In genomic region chr10:1047937-1048336, GRCh38 we compare ENCODE assay signal across 1 cellular context.
TF ChIP-seq lines count a peak whose summit lies in the region.

No MANE protein-coding gene starts in this region.

TF ChIP-seq in GM12878, 131 proteins besides CTCF, POLR2A, EP300 and RAD21:
- TF ChIP-seq GABPA (IDR thresholded peaks at IDR 0.05; ENCODE audit: low read depth) (0 out of 2 replicates have a peak, but pooled peaks have one; percentile 12), ZNF274 (IDR thresholded peaks at IDR 0.05; ENCODE audit: insufficient read depth, insufficient read length) (no peak), E2F8 (IDR thresholded peaks at IDR 0.05; ENCODE audit: low read depth, partially characterized antibody) (no peak)
TF ChIP-seq in GM12878: peak in this region for 1.
